Comparison of ENCODE assay signal across 10 cellular contexts in the genomic region with DNA sequence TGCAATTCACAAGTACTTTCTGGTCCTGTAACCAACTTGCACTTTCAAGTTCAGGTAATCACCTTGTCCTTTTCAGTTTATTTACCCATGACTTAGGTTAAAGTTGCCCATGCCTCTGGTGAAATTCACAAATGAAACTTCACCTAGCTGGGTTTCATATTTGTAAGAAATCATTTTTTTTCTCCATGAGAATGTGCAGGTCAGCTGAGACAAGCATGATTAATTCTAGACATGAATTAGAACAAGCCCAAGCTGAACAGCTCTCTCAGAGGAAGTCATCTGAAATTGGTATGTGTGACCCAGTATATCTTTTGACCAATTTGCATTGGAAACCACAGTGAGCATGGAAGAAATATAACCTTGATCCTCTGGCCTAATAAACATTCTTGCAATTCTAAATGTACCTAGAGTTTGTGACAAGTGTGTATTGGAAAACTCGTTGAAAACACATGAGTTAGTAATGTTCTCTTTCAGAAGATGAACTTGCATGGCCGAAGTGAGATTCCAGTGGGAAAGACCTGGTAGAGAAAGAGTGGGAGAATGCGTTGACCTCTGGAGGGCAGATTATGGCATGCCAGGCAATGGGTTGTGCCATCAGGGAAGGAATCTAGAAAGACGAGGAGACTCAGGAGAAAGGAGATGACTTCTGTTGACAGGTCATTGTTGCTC.
A peak's percentile ranks its signal among the peaks of the same experiment; 100 is the strongest.
DNase-seq lines count a peak whose midpoint lies in the region; ATAC-seq and TF ChIP-seq lines count a peak whose summit lies in the region.
"Had no signal": no experiment of that assay in that cellular context is flagged by ENCODE, and none has a peak within 500 bp of the region (broad histone marks: within the 10 kb centered on the region; RNA-seq: fewer than 3 reads in every experiment).

No MANE protein-coding gene starts in this region.

- H3K4me1 Mint-ChIP-seq in stimulated activated naive CD8-positive, alpha-beta T cell treated with anti-CD3 and anti-CD28 coated beads, Interleukin-15, amount 100 ng/mL, for 72 hours = peaks cover 36% of the 10 kb centered on the region

- no peak overlapping the region for H3K27ac Mint-ChIP-seq in stimulated activated naive CD8-positive, alpha-beta T cell treated with anti-CD3 and anti-CD28 coated beads, Interleukin-15, amount 100 ng/mL, for 72 hours
- H3K27ac Mint-ChIP-seq: activated naive CD8-positive, alpha-beta T cell had no signal

- H3K27ac ChIP-seq in VCaP (peak overlapping the region; percentile 89), osteoblast (ENCODE audit: low read depth, low read length) (no peak overlapping the region)

- no peak overlapping the region for H2AFZ ChIP-seq in osteoblast (ENCODE audit: low read length)

- no peaks in the 10 kb centered on the region for H3K27me3 Mint-ChIP-seq in stimulated activated naive CD8-positive, alpha-beta T cell treated with anti-CD3 and anti-CD28 coated beads, Interleukin-15, amount 100 ng/mL, for 72 hours
- H3K27me3 Mint-ChIP-seq: activated naive CD8-positive, alpha-beta T cell had no signal

- peaks cover 6 to 14% of the 10 kb centered on the region in 2 donors for H3K9me3 Mint-ChIP-seq in stimulated activated naive CD8-positive, alpha-beta T cell treated with anti-CD3 and anti-CD28 coated beads, Interleukin-15, amount 100 ng/mL, for 72 hours

- H3K27me3 ChIP-seq in osteoblast (ENCODE audit: insufficient read depth, low read length) = no peaks in the 10 kb centered on the region

- peaks cover 9% of the 10 kb centered on the region for H3K4me1 ChIP-seq in osteoblast (ENCODE audit: insufficient read depth, low read length)

- H3K4me3 ChIP-seq in osteoblast (ENCODE audit: insufficient read depth, low read length) = no peak overlapping the region
- H3K4me3 ChIP-seq: mucosa of descending colon had no signal

- no peaks in the 10 kb centered on the region for H3K9me3 ChIP-seq in osteoblast (ENCODE audit: low read depth, low read length)
- H3K9me3 ChIP-seq: mucosa of descending colon had no signal

- DNase-seq in stimulated activated naive CD8-positive, alpha-beta T cell treated with anti-CD3 and anti-CD28 coated beads, Interleukin-15, amount 100 ng/mL, for 72 hours = no peak
- DNase-seq in NCI-H1436 treated with DMSO at 0.1 percent for 48 hours (lab: John Stamatoyannopoulos, UW) (no peak), OCI-M1 (lab: John Stamatoyannopoulos, UW) (no peak), osteoblast (ENCODE audit: insufficient read length, low spot score, missing footprints) (no peak)
- DNase-seq in activated CD8-positive, alpha-beta memory T cell treated with anti-CD3 and anti-CD28 coated beads, Interleukin-2, amount 50 U/mL, for 4 hours = no peak

- no peak overlapping the region for H3K4me3 Mint-ChIP-seq in stimulated activated naive CD8-positive, alpha-beta T cell treated with anti-CD3 and anti-CD28 coated beads, Interleukin-15, amount 100 ng/mL, for 72 hours
- H3K4me3 Mint-ChIP-seq: activated naive CD8-positive, alpha-beta T cell had no signal

- H4K20me1 ChIP-seq in osteoblast (ENCODE audit: insufficient read depth, low read length) = no peaks in the 10 kb centered on the region

- H3K79me2 ChIP-seq in osteoblast (ENCODE audit: insufficient read depth, low read length) = no peaks in the 10 kb centered on the region

- ATAC-seq in GM18870 (IDR thresholded peaks at IDR 0.05; ENCODE audit: unreplicated experiment) (peak; percentile 59), HG02759 (IDR thresholded peaks at IDR 0.05; ENCODE audit: unreplicated experiment) (peak; percentile 77)
- peak; percentile 33 for ATAC-seq in stimulated activated naive CD8-positive, alpha-beta T cell treated with anti-CD3 and anti-CD28 coated beads, Interleukin-15, amount 100 ng/mL, for 72 hours

- no peak overlapping the region for H3K4me2 ChIP-seq in osteoblast (ENCODE audit: insufficient read depth, low read length)

- TF ChIP-seq CTCF in VCaP (conservative IDR thresholded peaks at IDR 0.05) (no peak), osteoblast (IDR thresholded peaks at IDR 0.05; ENCODE audit: extremely low read depth, low read depth, low read length) (no peak)

- H3K36me3 ChIP-seq in osteoblast (ENCODE audit: insufficient read depth, low read length) = no peaks in the 10 kb centered on the region
